Comparison of ENCODE assay signal across 29 cellular contexts in the genomic region with DNA sequence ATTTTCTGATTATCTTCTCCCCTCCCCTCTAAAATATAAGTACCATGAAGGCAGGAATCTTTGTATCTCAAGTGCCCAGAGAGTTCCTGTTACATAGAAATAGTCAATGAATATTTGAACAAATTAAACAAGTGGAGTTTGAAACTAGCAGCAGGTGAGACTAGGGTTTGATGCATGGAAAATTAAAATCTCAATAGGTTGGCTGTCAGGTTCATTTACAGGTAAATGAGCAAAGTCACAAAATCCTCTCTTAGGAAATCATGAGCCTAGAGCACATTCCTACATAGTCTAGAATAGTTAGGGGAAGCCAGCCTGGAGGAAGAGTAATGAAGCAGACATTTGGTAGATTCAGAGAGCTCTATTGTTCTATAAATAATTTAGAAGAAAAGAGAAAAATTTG.
"Had no signal": no experiment of that assay in that cellular context is flagged by ENCODE, and none has a peak within 500 bp of the region (broad histone marks: within the 10 kb centered on the region; RNA-seq: fewer than 3 reads in every experiment).

No MANE protein-coding gene starts in this region.

- H3K4me1 Mint-ChIP-seq: memory B cell; naive B cell; neural crest cell; stimulated activated effector memory CD8-positive, alpha-beta T cell treated with anti-CD3 and anti-CD28 coated beads, Interleukin-12 subunit alpha, Interleukin-12 subunit beta, amount 100 ng/mL, for 72 hours had no signal

- H3K36me3 Mint-ChIP-seq: memory B cell; naive B cell; natural killer cell treated with Interleukin-12 subunit alpha and Interleukin-12 subunit beta and Interleukin-15 and Interleukin-18, amount 100 ng/mL, for 72 hours; stimulated activated effector memory CD8-positive, alpha-beta T cell treated with anti-CD3 and anti-CD28 coated beads, Interleukin-12 subunit alpha, Interleukin-12 subunit beta, amount 100 ng/mL, for 72 hours; type B pancreatic cell had no signal

- H3K79me2 ChIP-seq: parathyroid adenoma had no signal

- H3K27me3 ChIP-seq: esophagus muscularis mucosa, foreskin keratinocyte, heart right ventricle, right atrium auricular region, stomach, testis, tibial artery had no signal

- H3K4me1 ChIP-seq: esophagus muscularis mucosa, foreskin keratinocyte, heart right ventricle, parathyroid adenoma, right atrium auricular region, stomach, testis, tibial artery had no signal

- H3K36me3 ChIP-seq: esophagus muscularis mucosa, heart right ventricle, right atrium auricular region, stomach, tibial artery had no signal

- H3K4me3 ChIP-seq: coronary artery, esophagus muscularis mucosa, heart right ventricle, lung, mucosa of descending colon, right atrium auricular region, smooth muscle cell, stomach, testis, tibial artery had no signal

- H3K9ac ChIP-seq: parathyroid adenoma had no signal

- DNase-seq: dermis blood vessel endothelial cell; effector memory CD4-positive, alpha-beta T cell; foreskin keratinocyte; glutamatergic neuron; heart right ventricle; hippocampal formation; kidney; mucosa of descending colon; naive B cell; stimulated activated CD4-positive, alpha-beta T cell treated with anti-CD3 and anti-CD28 coated beads, Interleukin-12 subunit alpha, Interleukin-12 subunit beta, amount 100 ng/mL, for 4 hours; stimulated activated CD4-positive, alpha-beta T cell treated with anti-CD3 and anti-CD28 coated beads, Interleukin-1b, Interleukin-23, amount 100 ng/mL, for 48 hours; stimulated activated CD4-positive, alpha-beta T cell treated with anti-CD3 and anti-CD28 coated beads, Interleukin-4, amount 100 ng/mL, for 1 hour; stimulated activated naive CD4-positive, alpha-beta T cell treated with Interleukin-2 at 50 U/mL for 16 hours; stomach; testis; tibial artery had no signal

- H3K27me3 Mint-ChIP-seq: natural killer cell treated with Interleukin-12 subunit alpha and Interleukin-12 subunit beta and Interleukin-15 and Interleukin-18, amount 100 ng/mL, for 72 hours; progenitor cell of endocrine pancreas; type B pancreatic cell had no signal

- H3K9me3 ChIP-seq: esophagus muscularis mucosa, heart right ventricle, mucosa of descending colon, right atrium auricular region, testis, tibial artery had no signal

- H3K9me3 Mint-ChIP-seq: type B pancreatic cell had no signal

- H3K27ac Mint-ChIP-seq: memory B cell; naive B cell; natural killer cell treated with Interleukin-12 subunit alpha and Interleukin-12 subunit beta and Interleukin-15 and Interleukin-18, amount 100 ng/mL, for 72 hours; progenitor cell of endocrine pancreas; stimulated activated effector memory CD8-positive, alpha-beta T cell treated with anti-CD3 and anti-CD28 coated beads, Interleukin-12 subunit alpha, Interleukin-12 subunit beta, amount 100 ng/mL, for 72 hours; type B pancreatic cell had no signal

- H2AFZ ChIP-seq: parathyroid adenoma had no signal

- H3K27ac ChIP-seq: coronary artery, esophagus muscularis mucosa, foreskin keratinocyte, heart right ventricle, parathyroid adenoma, right atrium auricular region, stomach, testis, tibial artery had no signal

- H3K4me2 ChIP-seq: smooth muscle cell had no signal

- FAIRE-seq: endothelial cell of umbilical vein, kidney had no signal

- H3K4me3 Mint-ChIP-seq: memory B cell; naive B cell; natural killer cell treated with Interleukin-12 subunit alpha and Interleukin-12 subunit beta and Interleukin-15 and Interleukin-18, amount 100 ng/mL, for 72 hours; neural crest cell; stimulated activated effector memory CD8-positive, alpha-beta T cell treated with anti-CD3 and anti-CD28 coated beads, Interleukin-12 subunit alpha, Interleukin-12 subunit beta, amount 100 ng/mL, for 72 hours; type B pancreatic cell had no signal
